8 cellular contexts compared by ENCODE assay signal in genomic region chr4:39044364-39044946, GRCh38. TPM values are rescaled to one million over a fixed set of nuclear protein-coding genes. Genes with fewer than 3 reads are reported as not detected.
DNase-seq lines count a peak whose midpoint lies in the region; TF ChIP-seq lines count a peak whose summit lies in the region.

No MANE protein-coding gene starts in this region.

- peak overlapping the region; percentile 92 to 93 for H3K27ac ChIP-seq in esophagus (ENCODE audit: low read depth in 2 of 2, low read length in 1 of 2)

- peak; percentile 14 for TF ChIP-seq CTCF in GM20000 (IDR thresholded peaks at IDR 0.05; ENCODE audit: extremely low read depth, missing control alignments)

- H3K27me3 ChIP-seq in esophagus (ENCODE audit: control insufficient read depth in 1 of 2, insufficient read depth in 2 of 2, low read length in 2 of 2): no peaks in the 10 kb centered on the region
- no peaks in the 10 kb centered on the region for H3K27me3 ChIP-seq in mucosa of stomach (ENCODE audit: control insufficient read depth, insufficient read depth, low read length)

- H3K4me1 ChIP-seq in esophagus (ENCODE audit: control insufficient read depth in 2 of 2, insufficient read depth in 2 of 2, low read length in 1 of 2) (no peaks in the 10 kb centered on the region), mucosa of stomach (ENCODE audit: control insufficient read depth, insufficient read depth, low read length) (peaks cover 16% of the 10 kb centered on the region)

- no peaks in the 10 kb centered on the region for H3K36me3 ChIP-seq in esophagus (ENCODE audit: control insufficient read depth in 2 of 2, insufficient read depth in 2 of 2, low read length in 1 of 2)
- no peaks in the 10 kb centered on the region for H3K36me3 ChIP-seq in mucosa of stomach (ENCODE audit: control insufficient read depth, insufficient read depth, low read length)

- peak; percentile 68 for DNase-seq in COLO668 (lab: John Stamatoyannopoulos, UW; ENCODE audit: unreplicated experiment)
- DNase-seq in GM20000 (ENCODE audit: low spot score): peak; percentile 92
- DNase-seq in HT1080 (ENCODE audit: low read depth): peak; percentile 82
- DNase-seq in OCI-M2 (lab: John Stamatoyannopoulos, UW; ENCODE audit: unreplicated experiment): peak; percentile 26
- peak; percentile 95 for DNase-seq in activated T-cell treated with anti-CD3 and anti-CD28 coated beads, Interleukin-2, amount 50 U/mL, for 1 hour
- DNase-seq in stimulated activated CD8-positive, alpha-beta memory T cell treated with anti-CD3 and anti-CD28 coated beads, Interleukin-4, amount 100 ng/mL, for 4 hours (ENCODE audit: low read depth in 2 of 2, low spot score in 1 of 2): peak; percentile 93 to 95

- H3K9me3 ChIP-seq in esophagus (ENCODE audit: control insufficient read depth in 2 of 2, insufficient read depth in 1 of 2, low read depth in 1 of 2, low read length in 1 of 2): no peaks in the 10 kb centered on the region
- H3K9me3 ChIP-seq in mucosa of stomach (ENCODE audit: control insufficient read depth, low read length): no peaks in the 10 kb centered on the region

- 0 to 1% methylated on average over 15 to 52 of the region's 53 CpGs for WGBS in esophagus, 2 donors

- H3K9ac ChIP-seq in mucosa of stomach (ENCODE audit: low read length): peak overlapping the region; percentile 54

- peak overlapping the region; percentile 81 to 95 for H3K4me3 ChIP-seq in esophagus (ENCODE audit: low read depth in 1 of 2, low read length in 2 of 2)
- H3K4me3 ChIP-seq in mucosa of stomach (ENCODE audit: low read length): peak overlapping the region; percentile 2

RNA-seq across cellular contexts. Expression of gene TMEM156, which starts 12.2 kb away (rescaled TPM):
- total RNA-seq in HT1080 (2014; rRNA removed; shearing (Covaris generic)): 5.4 and 8.4 TPM in 2 replicates
- 27.0 and 27.9 TPM in 2 replicates for polyA plus RNA-seq in HT1080 (2015; cell fraction: cytosol; rRNA removed)
- polyA plus RNA-seq in HT1080 (2015; cell fraction: nucleus; rRNA removed): 14.9 and 19.1 TPM in 2 replicates
- polyA plus RNA-seq in esophagus: under 1 TPM; 0.25 to 0.81 TPM

RNA-seq across cellular contexts. Expression of gene KLHL5, which starts 17.6 kb away (rescaled TPM):
- total RNA-seq in HT1080 (2014; rRNA removed; shearing (Covaris generic)): 33.0 and 37.1 TPM in 2 replicates
- 72.6 and 86.3 TPM in 2 replicates for polyA plus RNA-seq in HT1080 (2015; cell fraction: cytosol; rRNA removed)
- polyA plus RNA-seq in HT1080 (2015; cell fraction: nucleus; rRNA removed): 35.5 and 36.3 TPM in 2 replicates
- 10 to 100 TPM in 1 of 2 donors, 1 to 10 TPM in 1; 2.9 to 10.2 TPM for polyA plus RNA-seq in esophagus

Comparison
In these comparisons a context has a peak if more than half of its experiments do, and no peak if none do; other contexts are left out.
1. Peak in every context shown above with its lines: DNase-seq, H3K4me3 ChIP-seq and H3K27ac ChIP-seq.
2. DNase-seq: peak in every context shown above with its lines; median percentile 95 in activated T-cell treated with anti-CD3 and anti-CD28 coated beads, Interleukin-2, amount 50 U/mL, for 1 hour; 94 in stimulated activated CD8-positive, alpha-beta memory T cell treated with anti-CD3 and anti-CD28 coated beads, Interleukin-4, amount 100 ng/mL, for 4 hours; 92 in GM20000; 82 in HT1080; 68 in COLO668; 26 in OCI-M2.